In the genomic region with DNA sequence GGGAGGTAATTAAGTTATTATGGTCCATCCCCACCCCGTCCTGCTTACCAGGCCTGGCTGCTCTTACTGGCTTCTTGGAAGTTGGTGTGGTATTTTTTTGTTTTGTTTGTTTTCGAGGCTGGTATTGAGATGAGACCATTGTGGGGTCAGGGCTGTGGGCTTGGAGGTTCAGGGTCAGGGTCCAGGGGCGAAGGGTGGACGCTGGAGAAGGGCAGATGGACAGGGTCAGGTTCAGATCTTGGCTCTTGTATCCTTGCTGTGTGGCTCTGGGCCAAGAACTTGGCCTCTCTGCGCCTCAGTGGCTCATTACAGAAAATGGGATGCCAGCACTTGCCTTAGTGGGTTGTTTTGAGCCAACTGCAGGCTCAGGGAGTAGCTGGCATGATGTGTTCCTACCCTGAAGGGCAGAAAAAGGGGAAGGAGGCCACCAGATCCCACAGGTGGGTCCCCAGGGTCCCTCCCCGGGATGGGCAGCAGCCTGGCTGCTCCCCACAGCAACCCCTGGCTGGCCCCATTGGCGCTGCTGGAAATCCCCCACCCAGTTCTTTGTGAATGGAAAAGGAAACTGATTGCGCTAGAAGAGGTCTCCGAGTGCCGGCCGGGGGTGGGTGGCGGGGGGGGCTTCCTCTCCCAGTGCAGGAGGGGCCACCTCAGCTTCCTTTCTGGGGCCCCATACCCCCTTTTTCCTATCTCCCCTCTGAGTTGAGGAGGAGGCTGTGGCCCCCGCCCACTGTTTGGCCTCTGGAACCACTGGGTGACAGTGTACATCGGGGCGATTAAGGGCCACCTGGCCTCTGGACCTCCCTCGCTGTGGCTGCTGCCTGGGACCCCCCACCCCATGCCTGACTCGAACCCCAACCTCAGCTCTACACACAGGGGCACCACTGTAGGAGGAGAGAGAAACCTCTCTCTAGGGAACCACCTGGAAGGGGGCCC, we compare ENCODE assay signal across 8 cellular contexts. TPM values are rescaled to one million over a fixed set of nuclear protein-coding genes. Genes with fewer than 3 reads are reported as not detected.
DNase-seq lines count a peak whose midpoint lies in the region; TF ChIP-seq lines count a peak whose summit lies in the region.

No MANE protein-coding gene starts in this region.

- no peaks in the 10 kb centered on the region for H3K9me3 ChIP-seq in endodermal cell (ENCODE audit: control insufficient read depth, low read length)

- CTCF ChIA-PET in HEK293T (lab: Yijun Ruan, JAX): no interaction called here

- no peaks in the 10 kb centered on the region for H3K27me3 Mint-ChIP-seq in endodermal cell (ENCODE audit: insufficient read depth)

- H3K36me3 ChIP-seq in endodermal cell (ENCODE audit: control insufficient read depth, insufficient read depth, low read length): peaks cover 3% of the 10 kb centered on the region

- H3K4me1 Mint-ChIP-seq in endodermal cell: peaks cover 32% of the 10 kb centered on the region

- no peaks in the 10 kb centered on the region for H3K4me1 ChIP-seq in endodermal cell (ENCODE audit: control insufficient read depth, insufficient read depth, low read length)

- POLR2A ChIA-PET in HEK293T (lab: Yijun Ruan, JAX): interaction anchor here (0.7 kb wide), 1 partner anchor 433 kb away, joined by 3 read pairs; no protein-coding TSS in a partner anchor

- peak overlapping the region; percentile 77 for H3K27ac Mint-ChIP-seq in endodermal cell

- no peak overlapping the region for H3K4me3 ChIP-seq in endodermal cell (ENCODE audit: low read length)

- peak; percentile 73 for DNase-seq in activated CD4-positive, alpha-beta T cell treated with anti-CD3 and anti-CD28 coated beads for 48 hours
- no peak for DNase-seq in endodermal cell
- peak; percentile 64 to 75 for DNase-seq in stimulated activated CD4-positive, alpha-beta T cell treated with anti-CD3 and anti-CD28 coated beads, Interleukin-2, amount 100 ng/mL, for 24 hours
- DNase-seq in HEK293T (ENCODE audit: extremely low spot score): no peak
- DNase-seq in DMS 273 treated with DMSO at 0.1 percent for 48 hours (lab: John Stamatoyannopoulos, UW): no peak
- DNase-seq in retina: no peak
- no peak for DNase-seq in NCI-H2081 (lab: John Stamatoyannopoulos, UW)

- TF ChIP-seq POLR2A in GM18526 (IDR thresholded peaks at IDR 0.05; ENCODE audit: extremely low read depth, insufficient read length): peak; percentile 30

- peaks cover 2% of the 10 kb centered on the region for H3K36me3 Mint-ChIP-seq in endodermal cell (ENCODE audit: low read depth)

- H3K4me3 Mint-ChIP-seq in endodermal cell: no peak overlapping the region

- H3K9me3 Mint-ChIP-seq in endodermal cell: no peaks in the 10 kb centered on the region

- TF ChIP-seq CTCF in endodermal cell (conservative IDR thresholded peaks at IDR 0.05): no peak

- no peak overlapping the region for H3K9ac ChIP-seq in endodermal cell (ENCODE audit: extremely low read depth, low read length, poor library complexity, severe bottlenecking)

- WGBS in endodermal cell (ENCODE audit: insufficient coverage in 1 of 2, insufficient read length in 1 of 2), 2 experiments: 88 to 93% methylated on average over 10 to 17 of the region's 17 CpGs

- H3K27ac ChIP-seq in endodermal cell (ENCODE audit: low read depth, low read length): no peak overlapping the region

- no peaks in the 10 kb centered on the region for H3K27me3 ChIP-seq in endodermal cell (ENCODE audit: control insufficient read depth, insufficient read depth, low read length, poor library complexity, severe bottlenecking)

TF ChIP-seq in HEK293T, 16 proteins besides CTCF, POLR2A, EP300 and RAD21:
- TF ChIP-seq, protein P1, sequence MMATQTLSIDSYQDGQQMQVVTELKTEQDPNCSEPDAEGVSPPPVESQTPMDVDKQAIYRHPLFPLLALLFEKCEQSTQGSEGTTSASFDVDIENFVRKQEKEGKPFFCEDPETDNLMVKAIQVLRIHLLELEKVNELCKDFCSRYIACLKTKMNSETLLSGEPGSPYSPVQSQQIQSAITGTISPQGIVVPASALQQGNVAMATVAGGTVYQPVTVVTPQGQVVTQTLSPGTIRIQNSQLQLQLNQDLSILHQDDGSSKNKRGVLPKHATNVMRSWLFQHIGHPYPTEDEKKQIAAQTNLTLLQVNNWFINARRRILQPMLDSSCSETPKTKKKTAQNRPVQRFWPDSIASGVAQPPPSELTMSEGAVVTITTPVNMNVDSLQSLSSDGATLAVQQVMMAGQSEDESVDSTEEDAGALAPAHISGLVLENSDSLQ (IDR thresholded peaks at IDR 0.05): no peak
- TF ChIP-seq NFRKB (IDR thresholded peaks at IDR 0.05): no peak
- TF ChIP-seq SP1 (IDR thresholded peaks at IDR 0.05): no peak
- TF ChIP-seq TARDBP (IDR thresholded peaks at IDR 0.05): no peak
- TF ChIP-seq ZNF384 (IDR thresholded peaks at IDR 0.05): no peak
- no peak for TF ChIP-seq FOXK2 (IDR thresholded peaks at IDR 0.05)
- no peak for TF ChIP-seq SUZ12 (IDR thresholded peaks at IDR 0.05)
- TF ChIP-seq HDGF (IDR thresholded peaks at IDR 0.05; ENCODE audit: borderline replicate concordance): no peak
- TF ChIP-seq ELF4 (IDR thresholded peaks at IDR 0.05): no peak
- TF ChIP-seq CTBP1 (IDR thresholded peaks at IDR 0.05; ENCODE audit: borderline replicate concordance): no peak
- no peak for TF ChIP-seq LEF1 (IDR thresholded peaks at IDR 0.05; ENCODE audit: borderline replicate concordance)
- no peak for TF ChIP-seq L3MBTL2 (conservative IDR thresholded peaks at IDR 0.05)

RNA-seq across cellular contexts. Expression of a gene that starts 25.0 kb away (rescaled TPM):
- total RNA-seq in endodermal cell: 1 to 10 TPM; 6.8 to 6.9 TPM
- 6.2 TPM for polyA plus RNA-seq in endodermal cell (2013, experiment 1 of 2)
- polyA plus RNA-seq in endodermal cell (2013, experiment 2 of 2): 5.0 TPM

Comparison
In these comparisons a context has a peak if more than half of its experiments do, and no peak if none do; other contexts are left out.
1. DNase-seq: peak in activated CD4-positive, alpha-beta T cell treated with anti-CD3 and anti-CD28 coated beads for 48 hours (single experiment) and stimulated activated CD4-positive, alpha-beta T cell treated with anti-CD3 and anti-CD28 coated beads, Interleukin-2, amount 100 ng/mL, for 24 hours (2 of 2); none in endodermal cell (single experiment), HEK293T (single experiment), DMS 273 treated with DMSO at 0.1 percent for 48 hours (single experiment), retina (single experiment) and NCI-H2081 (0 of 2).